11 cellular contexts compared by ENCODE assay signal in genomic region chr2:26086155-26086634, GRCh38. TPM values are rescaled to one million over a fixed set of nuclear protein-coding genes. Genes with fewer than 3 reads are reported as not detected.
DNase-seq lines count a peak whose midpoint lies in the region; ATAC-seq and TF ChIP-seq lines count a peak whose summit lies in the region.
"Had no signal": no experiment of that assay in that cellular context is flagged by ENCODE, and none has a peak within 500 bp of the region (broad histone marks: within the 10 kb centered on the region; RNA-seq: fewer than 3 reads in every experiment).

No MANE protein-coding gene starts in this region.

- H3K36me3 ChIP-seq in BJ (ENCODE audit: control insufficient read depth, insufficient read depth, low read length): 0 out of 2 replicates have a peak, but pooled peaks cover 1% of the 10 kb centered on the region
- peaks cover 0 to 6% (median 2%) of the 10 kb centered on the region in 4 donors for H3K36me3 ChIP-seq in esophagus muscularis mucosa
- H3K36me3 ChIP-seq in thyroid gland: no peaks in the 10 kb centered on the region

- peak overlapping the region; percentile 65 for H3K27ac Mint-ChIP-seq in T-helper 17 cell

- in situ Hi-C loops in GM13976 (cut with MboI; ENCODE audit: low sequenced_read_pairs, unreplicated experiment): no loop called here

- TF ChIP-seq CTCF in BJ (IDR thresholded peaks at IDR 0.05; ENCODE audit: insufficient read depth, low read depth, low read length) (no peak), foreskin fibroblast (IDR thresholded peaks at IDR 0.05; ENCODE audit: low read depth, low read length) (no peak), esophagus muscularis mucosa (IDR thresholded peaks at IDR 0.05) (no peak), thyroid gland (IDR thresholded peaks at IDR 0.05) (no peak), GM13976 (IDR thresholded peaks at IDR 0.05; ENCODE audit: borderline replicate concordance, control extremely low read depth, extremely low read depth, insufficient read depth, missing control alignments) (no peak)

- intact Hi-C loops in esophagus muscularis mucosa (cut with DNase I): no loop called here
- intact Hi-C loops in thyroid gland (cut with DNase I): no loop called here

- peaks cover 9 to 37% (median 32%) of the 10 kb centered on the region in 4 donors for H3K4me1 ChIP-seq in esophagus muscularis mucosa
- H3K4me1 ChIP-seq in thyroid gland: peaks cover 0 to 12% of the 10 kb centered on the region in 2 donors
- H3K4me1 ChIP-seq: parathyroid adenoma had no signal

- H3K36me3 Mint-ChIP-seq in T-helper 17 cell (ENCODE audit: low read depth): peaks cover 2% of the 10 kb centered on the region

- 85% methylated on average over 5 of the region's 5 CpGs for WGBS in esophagus muscularis mucosa
- WGBS in thyroid gland, 2 donors: 88 to 93% methylated on average over 5 of the region's 5 CpGs

- POLR2A ChIA-PET in BJ (lab: Charles Lee): interaction anchor here (0.6 kb wide), 1 partner anchor 24 kb away, joined by 3 read pairs; no protein-coding TSS in a partner anchor

- peak; percentile 51 for ATAC-seq in GM18909 (IDR thresholded peaks at IDR 0.05; ENCODE audit: poor library complexity, unreplicated experiment)
- no peak for ATAC-seq in T-helper 17 cell

- no peak overlapping the region for H3K27ac ChIP-seq in esophagus muscularis mucosa (replicated peaks in 1 of 4)
- H3K27ac ChIP-seq in thyroid gland: no peak overlapping the region
- H3K27ac ChIP-seq: parathyroid adenoma, suprapubic skin had no signal

- H3K4me3 ChIP-seq in BJ (ENCODE audit: low read depth, low read length) (no peak overlapping the region), foreskin fibroblast (ENCODE audit: low read depth in 1 of 2, low read length in 2 of 2) (no peak overlapping the region), esophagus muscularis mucosa (no peak overlapping the region), thyroid gland (replicated peaks in 1 of 3) (no peak overlapping the region)
- H3K4me3 ChIP-seq: suprapubic skin had no signal

- DNase-seq in BJ (ENCODE audit: low read depth): peak; percentile 41
- no peak for DNase-seq in T-helper 17 cell
- peak; percentile 34 to 35 for DNase-seq in foreskin fibroblast
- no peak for DNase-seq in esophagus muscularis mucosa (ENCODE audit: extremely low spot score)
- DNase-seq in thyroid gland: no peak
- no peak for DNase-seq in GM13976 (ENCODE audit: low spot score)
- no peak for DNase-seq in NCI-H526 treated with DMSO at 0.1 percent for 48 hours (lab: John Stamatoyannopoulos, UW)
- DNase-seq: NCI-H2171 treated with DMSO at 0.1 percent for 48 hours had no signal

- H3K27me3 ChIP-seq in BJ (ENCODE audit: control insufficient read depth, insufficient read depth, low read length) (no peaks in the 10 kb centered on the region), esophagus muscularis mucosa (no peaks in the 10 kb centered on the region), thyroid gland (no peaks in the 10 kb centered on the region)
- H3K27me3 ChIP-seq: suprapubic skin had no signal

- H3K4me1 Mint-ChIP-seq in T-helper 17 cell: peaks cover 30% of the 10 kb centered on the region

- H3K27me3 Mint-ChIP-seq in T-helper 17 cell: no peaks in the 10 kb centered on the region

- no peak for TF ChIP-seq EP300 in esophagus muscularis mucosa (IDR thresholded peaks at IDR 0.05)

- H3K4me3 Mint-ChIP-seq in T-helper 17 cell: no peak overlapping the region

- CTCF ChIA-PET in BJ (lab: Yijun Ruan, JAX): interaction anchor here (1.6 to 2.2 kb wide), 2 partner anchors 15 to 58 kb away, joined by 5 to 8 read pairs; no protein-coding TSS in a partner anchor

- no peaks in the 10 kb centered on the region for H3K9me3 ChIP-seq in T-helper 17 cell (ENCODE audit: control insufficient read depth, low read length, poor library complexity, severe bottlenecking)
- no peaks in the 10 kb centered on the region for H3K9me3 ChIP-seq in esophagus muscularis mucosa
- H3K9me3 ChIP-seq in thyroid gland: no peaks in the 10 kb centered on the region
- H3K9me3 ChIP-seq: suprapubic skin had no signal

- TF ChIP-seq POLR2A in esophagus muscularis mucosa (IDR thresholded peaks at IDR 0.05; ENCODE audit: low read depth) (no peak), thyroid gland (IDR thresholded peaks at IDR 0.05) (no peak)

RNA-seq across cellular contexts. Expression of gene RAB10, which starts 52.3 kb away (rescaled TPM):
- polyA plus RNA-seq in BJ (2011; rRNA removed): 50.5 and 98.1 TPM in 2 replicates
- polyA minus RNA-seq in BJ (2011; rRNA and poly(A)+ RNA removed): 28.5 and 29.7 TPM in 2 replicates
- total RNA-seq in T-helper 17 cell (10 to 100 TPM; 41.2 to 42.9 TPM), esophagus muscularis mucosa (100 to 1,000 TPM in 2 of 4 donors, 10 to 100 TPM in 2; 91.0 to 106 (median 98.1) TPM), thyroid gland (100 to 1,000 TPM in 3 of 4 donors, 10 to 100 TPM in 1; 89.5 to 140 (median 134) TPM)

Comparison
In these comparisons a context has a peak if more than half of its experiments do, and no peak if none do; other contexts are left out.
1. DNase-seq: peak in BJ (single experiment) and foreskin fibroblast (2 of 2); none in T-helper 17 cell (0 of 3), esophagus muscularis mucosa (single experiment), thyroid gland (0 of 2), GM13976 (single experiment) and NCI-H526 treated with DMSO at 0.1 percent for 48 hours (single experiment).